Comparison of ENCODE assay signal across 25 cellular contexts in genomic region chr7:20404371-20404770, GRCh38.
DNase-seq lines count a peak whose midpoint lies in the region; ATAC-seq, FAIRE-seq and TF ChIP-seq lines count a peak whose summit lies in the region.
"Had no signal": no experiment of that assay in that cellular context is flagged by ENCODE, and none has a peak within 500 bp of the region (broad histone marks: within the 10 kb centered on the region; RNA-seq: fewer than 3 reads in every experiment).

No MANE protein-coding gene starts in this region.

- no peak overlapping the region for H3K4me3 ChIP-seq in neural progenitor cell
- H3K4me3 ChIP-seq: A549, SK-N-MC had no signal

- no peak overlapping the region for H3K4me2 ChIP-seq in neural progenitor cell
- H3K4me2 ChIP-seq: A549 had no signal

- intact Hi-C loops in Calu3 (cut with micrococcal nuclease; ENCODE audit: unreplicated experiment) = no loop called here

- H3K4me3 Mint-ChIP-seq in Calu3 (ENCODE audit: low read depth, unreplicated experiment) (no peak overlapping the region), neural progenitor cell (no peak overlapping the region)
- H3K4me3 Mint-ChIP-seq: CD8-positive, alpha-beta T cell had no signal

- H3K4me1 Mint-ChIP-seq in Calu3 (ENCODE audit: low read depth, unreplicated experiment) (peaks cover 60% of the 10 kb centered on the region), neural progenitor cell (peaks cover 50% of the 10 kb centered on the region)

- H3K9me3 Mint-ChIP-seq in Calu3 (ENCODE audit: low read depth, unreplicated experiment) (no peaks in the 10 kb centered on the region), neural progenitor cell (no peaks in the 10 kb centered on the region)
- H3K9me3 Mint-ChIP-seq: CD8-positive, alpha-beta T cell had no signal

- peaks cover 5% of the 10 kb centered on the region for H3F3A ChIP-seq in neural progenitor cell (ENCODE audit: low read depth)

- DNase-seq in Calu3 = no peak
- no peak for DNase-seq in HTR-8/SVneo (ENCODE audit: insufficient read length, low spot score)
- DNase-seq in ecto neural progenitor cell (ENCODE audit: low spot score) = peak; percentile 59
- peak; percentile 80 for DNase-seq in neural progenitor cell (ENCODE audit: low spot score)
- no peak for DNase-seq in CD1c-positive myeloid dendritic cell (ENCODE audit: extremely low spot score)
- DNase-seq: AML-193; C1 segment of cervical spinal cord; CD8-positive, alpha-beta T cell; DMS153; DND-41; HCEC 1CT; NCI-H1092 treated with DMSO at 0.1 percent for 48 hours; NCI-H1436 treated with DMSO at 0.1 percent for 48 hours; NCI-H187 treated with DMSO at 0.1 percent for 48 hours; NCI-H446 treated with DMSO at 0.1 percent for 48 hours; NCI-H69; SIG-M5 had no signal

- H3K9me3 ChIP-seq in neural progenitor cell (ENCODE audit: low read depth) = no peaks in the 10 kb centered on the region
- H3K9me3 ChIP-seq: A549 had no signal

- no peaks in the 10 kb centered on the region for H3K27me3 ChIP-seq in neural progenitor cell

- no peak overlapping the region for H3K9ac ChIP-seq in neural progenitor cell

- H3K36me3 Mint-ChIP-seq in Calu3 (ENCODE audit: insufficient read depth, unreplicated experiment) (peaks cover 70% of the 10 kb centered on the region), neural progenitor cell (peaks cover 23% of the 10 kb centered on the region)
- H3K36me3 Mint-ChIP-seq: CD8-positive, alpha-beta T cell had no signal

- no peaks in the 10 kb centered on the region for H4K20me1 ChIP-seq in neural progenitor cell (ENCODE audit: low read depth)

- FAIRE-seq in HTR-8/SVneo (lab: Jason Lieb, UNC) = peak; percentile 4
- FAIRE-seq: A549, H1, HepG2, RCC 7860 had no signal

- no peak overlapping the region for H2AFZ ChIP-seq in neural progenitor cell (replicated peaks)

- TF ChIP-seq CTCF in Calu3 (IDR thresholded peaks at IDR 0.05; ENCODE audit: unreplicated experiment) = no peak
- no peak for TF ChIP-seq CTCF in neural progenitor cell (IDR thresholded peaks at IDR 0.05)

- BruUV-seq in Calu3 (replicated peaks; lab: Mats Ljungman, UMichigan) = no TSS peak

- no peaks in the 10 kb centered on the region for H3K27me3 Mint-ChIP-seq in Calu3 (ENCODE audit: unreplicated experiment)
- H3K27me3 Mint-ChIP-seq in neural progenitor cell (ENCODE audit: insufficient read depth, low read depth) = no peaks in the 10 kb centered on the region

- CTCF ChIA-PET in Calu3 (lab: Charles Lee) = interaction anchor here (0.6 to 0.8 kb wide), 2 partner anchors 12 to 66 kb away, joined by 4 read pairs; no protein-coding TSS in a partner anchor

- H3K27ac Mint-ChIP-seq in Calu3 (ENCODE audit: unreplicated experiment) (peak overlapping the region; percentile 0), neural progenitor cell (peak overlapping the region; percentile 42)
- H3K27ac Mint-ChIP-seq: CD8-positive, alpha-beta T cell had no signal

- no peak overlapping the region for H3K27ac ChIP-seq in neural progenitor cell
- H3K27ac ChIP-seq: A549, SK-N-MC had no signal

- peaks cover 18% of the 10 kb centered on the region for H3K4me1 ChIP-seq in neural progenitor cell

- H3K36me3 ChIP-seq in neural progenitor cell = no peaks in the 10 kb centered on the region

- no peaks in the 10 kb centered on the region for H3K79me2 ChIP-seq in neural progenitor cell (ENCODE audit: low read depth)

- ATAC-seq in GM21825 (IDR thresholded peaks at IDR 0.05; ENCODE audit: unreplicated experiment) = no peak
- no peak for ATAC-seq in GM18870 (IDR thresholded peaks at IDR 0.05; ENCODE audit: unreplicated experiment)
- no peak for ATAC-seq in HG03521 (IDR thresholded peaks at IDR 0.05; ENCODE audit: unreplicated experiment)
- ATAC-seq: A549; CD8-positive, alpha-beta T cell; HepG2 had no signal

Comparison
In these comparisons a context has a peak if more than half of its experiments do, and no peak if none do; other contexts are left out.
1. DNase-seq: peak in ecto neural progenitor cell (single experiment) and neural progenitor cell (single experiment); none in Calu3 (single experiment), HTR-8/SVneo (single experiment) and CD1c-positive myeloid dendritic cell (single experiment).